In the genomic region with DNA sequence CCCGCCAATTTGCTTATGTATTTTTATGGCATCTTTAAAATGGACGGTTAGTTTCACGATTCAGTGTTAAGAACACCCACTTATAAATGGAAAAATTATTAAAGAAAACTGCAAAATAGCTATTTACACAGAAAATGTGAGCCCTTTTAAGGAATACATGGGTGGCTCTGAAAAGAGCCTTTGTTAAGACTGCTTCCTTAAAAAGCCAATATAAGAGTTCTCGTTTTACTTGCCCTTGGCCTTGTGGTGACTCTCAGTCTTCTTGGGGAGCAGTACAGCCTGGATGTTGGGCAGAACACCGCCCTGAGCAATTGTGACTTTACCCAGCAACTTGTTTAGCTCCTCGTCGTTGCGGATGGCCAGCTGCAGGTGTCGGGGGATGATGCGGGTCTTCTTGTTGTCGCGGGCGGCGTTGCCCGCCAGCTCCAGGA, we compare ENCODE assay signal across 8 cellular contexts.
DNase-seq lines count a peak whose midpoint lies in the region; ATAC-seq and TF ChIP-seq lines count a peak whose summit lies in the region.

No MANE protein-coding gene starts in this region.

- H3K4me1 ChIP-seq in KMS-11 (ENCODE audit: low read depth, poor library complexity, severe bottlenecking) (peaks cover 29% of the 10 kb centered on the region), adrenal gland (replicated peaks in 1 of 2) (peaks cover 15 to 34% of the 10 kb centered on the region in 2 donors), iPS-20b (ENCODE audit: insufficient read depth, low read length) (peaks cover 16% of the 10 kb centered on the region; the same call in 1 of the 2 replicates), stomach smooth muscle (ENCODE audit: control insufficient read depth, insufficient read depth, low read length) (peaks cover 19% of the 10 kb centered on the region)

- H3K9ac ChIP-seq in KMS-11 (peak overlapping the region; percentile 100), iPS-20b (ENCODE audit: low read depth, low read length) (peak overlapping the region; percentile 100), stomach smooth muscle (ENCODE audit: low read length in 2 of 2) (peak overlapping the region; percentile 73 to 83)

- H3K27me3 ChIP-seq in KMS-11 (ENCODE audit: insufficient read depth, low read depth) (no peaks in the 10 kb centered on the region), adrenal gland (no peaks in the 10 kb centered on the region), iPS-20b (ENCODE audit: insufficient read depth, low read length) (no peaks in the 10 kb centered on the region), stomach smooth muscle (ENCODE audit: control insufficient read depth in 1 of 2, insufficient read depth in 2 of 2, low read length in 2 of 2) (peaks cover 0 to 7% of the 10 kb centered on the region in 2 donors)

- no peaks in the 10 kb centered on the region for H4K20me1 ChIP-seq in KMS-11 (ENCODE audit: insufficient read depth)

- intact Hi-C loops in adrenal gland (cut with DNase I), result no loop called here

- ATAC-seq in GM19351 (IDR thresholded peaks at IDR 0.05; ENCODE audit: unreplicated experiment) (peak; percentile 3), GM18517 (IDR thresholded peaks at IDR 0.05; ENCODE audit: unreplicated experiment) (no peak)

- TF ChIP-seq CTCF in AG04449 (IDR thresholded peaks at IDR 0.05; ENCODE audit: insufficient read depth, low read length, missing control alignments) (no peak), KMS-11 (conservative IDR thresholded peaks at IDR 0.05; ENCODE audit: low read depth, low read length) (no peak; the same call in 1 of the 2 replicates), adrenal gland (IDR thresholded peaks at IDR 0.05) (no peak)

- no peak for DNase-seq in AG04449 (ENCODE audit: low read depth, low spot score)
- DNase-seq in adrenal gland, result peak in 1 of 7 donors; percentile 78
- no peak for DNase-seq in globus pallidus (ENCODE audit: low spot score)

- H3K9me3 ChIP-seq in adrenal gland (replicated peaks in 1 of 3) (no peaks in the 10 kb centered on the region), iPS-20b (ENCODE audit: insufficient read depth, low read depth, low read length) (no peaks in the 10 kb centered on the region), stomach smooth muscle (ENCODE audit: control insufficient read depth in 2 of 2, low read length in 2 of 2) (no peaks in the 10 kb centered on the region)

- H3K4me3 ChIP-seq in AG04449 (ENCODE audit: low read depth, low read length), result peak overlapping the region; percentile 85
- no peak overlapping the region for H3K4me3 ChIP-seq in KMS-11 (IDR thresholded peaks at IDR 0.05; ENCODE audit: insufficient read depth, low read depth, low read length)
- peak overlapping the region; percentile 19 to 80 (median 52) for H3K4me3 ChIP-seq in adrenal gland
- H3K4me3 ChIP-seq in iPS-20b (ENCODE audit: low read length), result peak overlapping the region; percentile 95
- H3K4me3 ChIP-seq in stomach smooth muscle (ENCODE audit: low read length in 2 of 2), result peak overlapping the region; percentile 82 to 95

- peaks cover 56% of the 10 kb centered on the region for H3K79me2 ChIP-seq in KMS-11 (ENCODE audit: insufficient read depth, low read depth)

- peak overlapping the region; percentile 73 for H3K4me2 ChIP-seq in KMS-11

- H3K27ac ChIP-seq in KMS-11, result peak overlapping the region; percentile 99
- H3K27ac ChIP-seq in adrenal gland, result peak overlapping the region; percentile 81 to 97 (median 96)
- peak overlapping the region; percentile 97 for H3K27ac ChIP-seq in iPS-20b (ENCODE audit: low read length)
- peak overlapping the region; percentile 94 for H3K27ac ChIP-seq in stomach smooth muscle (ENCODE audit: low read length)

- TF ChIP-seq POLR2A in adrenal gland (IDR thresholded peaks at IDR 0.05), result no peak

- CTCF ChIA-PET in AG04449 (lab: Yijun Ruan, JAX), result interaction anchor here (1.0 to 3.8 kb wide), 9 partner anchors 11 to 173 kb away, joined by 3 to 21 read pairs (median 5); a partner anchor contains a TSS

- H3K36me3 ChIP-seq in KMS-11 (ENCODE audit: insufficient read depth), result no peaks in the 10 kb centered on the region
- H3K36me3 ChIP-seq in adrenal gland (replicated peaks in 1 of 2), result no peaks in the 10 kb centered on the region
- H3K36me3 ChIP-seq in iPS-20b (ENCODE audit: insufficient read depth, low read depth, low read length), result peaks cover 4% of the 10 kb centered on the region; the same call in 1 of the 2 replicates
- H3K36me3 ChIP-seq in stomach smooth muscle (ENCODE audit: control insufficient read depth in 2 of 2, insufficient read depth in 2 of 2, low read length in 2 of 2), result no peaks in the 10 kb centered on the region

- POLR2A ChIA-PET in AG04449 (lab: Yijun Ruan, JAX), result interaction anchor here (0.7 to 6.8 kb wide), 21 partner anchors 10 to 1692 kb away, joined by 3 to 139 read pairs (median 11); partner anchors contain the start of gene HMGN4

- WGBS in adrenal gland, 4 donors, result 0% methylated on average over 5 to 15 of the region's 15 CpGs

- H2AFZ ChIP-seq in KMS-11 (ENCODE audit: low read depth), result no peak overlapping the region
